Comparison of ENCODE assay signal across 8 cellular contexts in the genomic region with DNA sequence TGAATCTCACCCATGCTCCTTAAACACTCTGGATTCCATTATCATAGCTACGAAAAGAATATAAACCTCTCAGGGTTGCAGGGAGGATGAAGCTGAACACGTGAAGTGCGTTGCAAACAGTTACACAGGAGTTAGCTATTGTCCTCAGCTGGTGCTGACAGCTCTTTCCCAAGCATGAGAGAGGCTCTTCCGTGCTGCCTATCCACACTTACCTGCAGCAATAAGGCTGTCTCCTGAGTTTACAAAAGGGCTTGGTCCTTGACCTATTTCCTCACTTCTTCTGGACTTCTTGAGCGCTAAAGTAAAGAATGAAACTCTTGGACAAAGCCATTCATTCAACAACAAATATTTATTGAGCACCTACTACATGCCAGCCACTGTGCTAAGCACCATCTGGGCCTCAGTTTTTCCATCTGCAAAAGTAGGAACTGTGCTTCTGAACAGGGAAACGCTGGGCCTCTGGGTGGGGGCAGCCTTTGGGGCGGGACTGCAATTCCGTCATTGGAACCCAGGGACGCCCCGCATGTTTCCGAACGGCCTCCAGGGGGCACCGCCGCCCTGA. TPM values are rescaled to one million over a fixed set of nuclear protein-coding genes. Genes with fewer than 3 reads are reported as not detected.
DNase-seq lines count a peak whose midpoint lies in the region; ATAC-seq, FAIRE-seq and TF ChIP-seq lines count a peak whose summit lies in the region.

No MANE protein-coding gene starts in this region.

- peak overlapping the region; percentile 98 for H3K27ac Mint-ChIP-seq in activated naive CD8-positive, alpha-beta T cell treated with anti-CD3 and anti-CD28 coated beads, Interleukin-2, amount 10 ng/mL, durations not matched to agents 7 days and 5 days

- peak overlapping the region; percentile 97 for H3K27ac ChIP-seq in psoas muscle

- FAIRE-seq in urothelium cell line (lab: Jason Lieb, UNC), result no peak

- intact Hi-C loops in cardiac septum (cut with DNase I) (loop anchor here (5.0 kb wide), 3 partner anchors 86 to 166 kb away; a partner anchor contains a TSS), psoas muscle (cut with DNase I) (loop anchor here (1.0 to 10.0 kb wide), 4 partner anchors 86 to 168 kb away; a partner anchor contains a TSS)

- no peaks in the 10 kb centered on the region for H3K27me3 Mint-ChIP-seq in activated naive CD8-positive, alpha-beta T cell treated with anti-CD3 and anti-CD28 coated beads, Interleukin-2, amount 10 ng/mL, durations not matched to agents 7 days and 5 days

- peak; percentile 72 for DNase-seq in GM04504 (ENCODE audit: low read depth)
- DNase-seq in SIG-M5 treated with dmso at 0.1 percent for 504 hours (lab: John Stamatoyannopoulos, UW; ENCODE audit: unreplicated experiment), result peak; percentile 93
- peak; percentile 91 for DNase-seq in activated naive CD8-positive, alpha-beta T cell treated with anti-CD3 and anti-CD28 coated beads, Interleukin-2, amount 10 ng/mL, durations not matched to agents 7 days and 5 days
- peak; percentile 96 for DNase-seq in cardiac septum (ENCODE audit: low spot score)
- DNase-seq in psoas muscle, result peak; percentile 94
- peak; percentile 94 for DNase-seq in urothelium cell line (ENCODE audit: low spot score)
- no peak for DNase-seq in SHP77 treated with DMSO at 0.1 percent for 48 hours (lab: John Stamatoyannopoulos, UW)

- H3K9me3 ChIP-seq in psoas muscle, result no peaks in the 10 kb centered on the region

- 21 to 24% (median 23%) methylated on average over 14 of the region's 14 CpGs for WGBS in psoas muscle, 3 donors

- POLR2A ChIA-PET in activated naive CD8-positive, alpha-beta T cell treated with anti-CD3 and anti-CD28 coated beads, Interleukin-2, amount 10 ng/mL, durations not matched to agents 7 days and 5 days (lab: Charles Lee), result interaction anchor here (0.7 to 3.5 kb wide), 12 partner anchors 12 to 169 kb away, joined by 3 to 22 read pairs (median 7); a partner anchor contains a TSS

- peaks cover 5% of the 10 kb centered on the region for H3K4me1 ChIP-seq in psoas muscle

- peak; percentile 58 for ATAC-seq in HG03097 (IDR thresholded peaks at IDR 0.05; ENCODE audit: low FRiP score, unreplicated experiment)
- no peak for ATAC-seq in activated naive CD8-positive, alpha-beta T cell treated with anti-CD3 and anti-CD28 coated beads, Interleukin-2, amount 10 ng/mL, durations not matched to agents 7 days and 5 days (ENCODE audit: low read depth)
- peak in 1 of 4 donors; percentile 87 for ATAC-seq in psoas muscle

- peak overlapping the region; percentile 81 for H3K4me3 ChIP-seq in psoas muscle

- TF ChIP-seq CTCF in psoas muscle (IDR thresholded peaks at IDR 0.05), result peak; percentile 69

- peaks cover 11% of the 10 kb centered on the region for H3K36me3 Mint-ChIP-seq in activated naive CD8-positive, alpha-beta T cell treated with anti-CD3 and anti-CD28 coated beads, Interleukin-2, amount 10 ng/mL, durations not matched to agents 7 days and 5 days

- H3K36me3 ChIP-seq in psoas muscle (ENCODE audit: insufficient read depth in 1 of 2, low read depth in 1 of 2), result peaks cover 0 to 7% of the 10 kb centered on the region in 2 donors

- H3K9me3 Mint-ChIP-seq in activated naive CD8-positive, alpha-beta T cell treated with anti-CD3 and anti-CD28 coated beads, Interleukin-2, amount 10 ng/mL, durations not matched to agents 7 days and 5 days, result no peaks in the 10 kb centered on the region

- H3K27me3 ChIP-seq in psoas muscle (ENCODE audit: insufficient read depth in 3 of 3, low read length in 2 of 3), result no peaks in the 10 kb centered on the region

- peaks cover 20% of the 10 kb centered on the region for H3K4me1 Mint-ChIP-seq in activated naive CD8-positive, alpha-beta T cell treated with anti-CD3 and anti-CD28 coated beads, Interleukin-2, amount 10 ng/mL, durations not matched to agents 7 days and 5 days

- peak overlapping the region; percentile 91 for H3K4me3 Mint-ChIP-seq in activated naive CD8-positive, alpha-beta T cell treated with anti-CD3 and anti-CD28 coated beads, Interleukin-2, amount 10 ng/mL, durations not matched to agents 7 days and 5 days

RNA-seq across cellular contexts. Expression of a gene that starts 0.7 kb away (rescaled TPM):
- total RNA-seq in activated naive CD8-positive, alpha-beta T cell treated with anti-CD3 and anti-CD28 coated beads, Interleukin-2, amount 10 ng/mL, durations not matched to agents 7 days and 5 days, result 10 to 100 TPM; 69.5 to 70.2 TPM
- total RNA-seq in cardiac septum (120 TPM), psoas muscle (100 to 1,000 TPM; 109 to 171 (median 145) TPM)
- 100 to 1,000 TPM; 119 to 168 (median 154) TPM for polyA plus RNA-seq in psoas muscle

RNA-seq across cellular contexts. Expression of a gene that starts 14.0 kb away (rescaled TPM):
- 10 to 100 TPM; 22.4 to 28.3 TPM for total RNA-seq in activated naive CD8-positive, alpha-beta T cell treated with anti-CD3 and anti-CD28 coated beads, Interleukin-2, amount 10 ng/mL, durations not matched to agents 7 days and 5 days
- total RNA-seq in cardiac septum (17.0 TPM), psoas muscle (10 to 100 TPM; 15.6 to 21.7 (median 18.7) TPM)
- 10 to 100 TPM; 26.7 to 66.5 (median 30.3) TPM for polyA plus RNA-seq in psoas muscle

RNA-seq across cellular contexts. Expression of a gene that starts 16.4 kb away (rescaled TPM):
- 1 to 10 TPM; 1.2 TPM for total RNA-seq in activated naive CD8-positive, alpha-beta T cell treated with anti-CD3 and anti-CD28 coated beads, Interleukin-2, amount 10 ng/mL, durations not matched to agents 7 days and 5 days
- total RNA-seq in cardiac septum (0.70 TPM), psoas muscle (1 to 10 TPM; 1.7 to 2.5 (median 2.4) TPM)
- polyA plus RNA-seq in psoas muscle, result 1 to 10 TPM; 2.3 to 8.4 (median 3.4) TPM

RNA-seq across cellular contexts. Expression of a gene that starts 27.8 kb away (rescaled TPM):
- total RNA-seq in activated naive CD8-positive, alpha-beta T cell treated with anti-CD3 and anti-CD28 coated beads, Interleukin-2, amount 10 ng/mL, durations not matched to agents 7 days and 5 days, result 10 to 100 TPM; 24.2 to 25.8 TPM
- 5.0 TPM for total RNA-seq in cardiac septum
- 10 to 100 TPM in 1 of 4 donors, 1 to 10 TPM in 3; 8.4 to 12.3 (median 9.1) TPM for total RNA-seq in psoas muscle
- 10 to 100 TPM; 10.8 to 19.2 (median 12.9) TPM for polyA plus RNA-seq in psoas muscle

RNA-seq across cellular contexts. Expression of a gene that starts 41.3 kb away (rescaled TPM):
- total RNA-seq in activated naive CD8-positive, alpha-beta T cell treated with anti-CD3 and anti-CD28 coated beads, Interleukin-2, amount 10 ng/mL, durations not matched to agents 7 days and 5 days, result not detected
- total RNA-seq in cardiac septum, result not detected
- not detected for total RNA-seq in psoas muscle
- polyA plus RNA-seq in psoas muscle, result not detected
